17 cellular contexts compared by ENCODE assay signal in genomic region chr3:53155763-53156162, GRCh38. TPM values are rescaled to one million over a fixed set of nuclear protein-coding genes. Genes with fewer than 3 reads are reported as not detected.
A peak's percentile ranks its signal among the peaks of the same experiment; 100 is the strongest.
DNase-seq lines count a peak whose midpoint lies in the region; ATAC-seq, FAIRE-seq and TF ChIP-seq lines count a peak whose summit lies in the region.
"Had no signal": no experiment of that assay in that cellular context is flagged by ENCODE, and none has a peak within 500 bp of the region (broad histone marks: within the 10 kb centered on the region; RNA-seq: fewer than 3 reads in every experiment).

No MANE protein-coding gene starts in this region.

- peaks cover 53% of the 10 kb centered on the region for H3K27me3 Mint-ChIP-seq in activated T-cell treated with anti-CD3 and anti-CD28 coated beads, Interleukin-2, amount 50 U/mL, for 72 hours (ENCODE audit: low read depth)

- H3K4me3 ChIP-seq in PC-3 (ENCODE audit: low read length) (0 out of 2 replicates have a peak overlapping the region, but pooled peaks have one; percentile 31), keratinocyte (ENCODE audit: control insufficient read depth in 2 of 3, extremely low read depth in 1 of 3, insufficient read depth in 2 of 3, low read depth in 1 of 3, low read length in 3 of 3) (no peak overlapping the region), osteoblast (ENCODE audit: insufficient read depth, low read length) (no peak overlapping the region), sigmoid colon (no peak overlapping the region), MM.1S (ENCODE audit: low read length) (no peak overlapping the region)

- H3F3A ChIP-seq in PC-3 (ENCODE audit: low read length, unreplicated experiment) (peaks cover 5% of the 10 kb centered on the region), MM.1S (ENCODE audit: insufficient read depth, low read length) (no peaks in the 10 kb centered on the region)

- H3K4me1 ChIP-seq in PC-3 (ENCODE audit: insufficient read depth, low read length) (peaks cover 58% of the 10 kb centered on the region), keratinocyte (ENCODE audit: control insufficient read depth, extremely low read depth, insufficient read depth, low read length) (peaks cover 17% of the 10 kb centered on the region), osteoblast (ENCODE audit: insufficient read depth, low read length) (peaks cover 22% of the 10 kb centered on the region), sigmoid colon (peaks cover 0 to 24% (median 19%) of the 10 kb centered on the region in 4 donors), MM.1S (ENCODE audit: low read length) (peaks cover 6% of the 10 kb centered on the region)
- H3K4me1 ChIP-seq: BE2C had no signal

- intact Hi-C loops in PC-3 (cut with micrococcal nuclease) (no loop called here), sigmoid colon (cut with DNase I) (no loop called here)

- H4K20me1 ChIP-seq in PC-3 (ENCODE audit: low read length) (no peaks in the 10 kb centered on the region), keratinocyte (ENCODE audit: control insufficient read depth, extremely low read depth, insufficient read depth, low read length) (peaks cover 4% of the 10 kb centered on the region), osteoblast (ENCODE audit: insufficient read depth, low read length) (no peaks in the 10 kb centered on the region), MM.1S (ENCODE audit: insufficient read depth, low read length) (no peaks in the 10 kb centered on the region)

- BruUV-seq in PC-3 (replicated peaks; lab: Mats Ljungman, UMichigan): no TSS peak

- no peak overlapping the region for H3K4me3 Mint-ChIP-seq in activated T-cell treated with anti-CD3 and anti-CD28 coated beads, Interleukin-2, amount 50 U/mL, for 72 hours

- H3K79me2 ChIP-seq in PC-3 (ENCODE audit: low read length): no peaks in the 10 kb centered on the region
- no peaks in the 10 kb centered on the region for H3K79me2 ChIP-seq in keratinocyte (ENCODE audit: control insufficient read depth, insufficient read depth, low read length)
- peaks cover 6% of the 10 kb centered on the region for H3K79me2 ChIP-seq in osteoblast (ENCODE audit: insufficient read depth, low read length)
- no peaks in the 10 kb centered on the region for H3K79me2 ChIP-seq in MM.1S (ENCODE audit: low read length)

- peak; percentile 38 for ATAC-seq in PC-3
- ATAC-seq in activated T-cell treated with anti-CD3 and anti-CD28 coated beads, Interleukin-2, amount 50 U/mL, for 72 hours (replicated peaks in 1 of 2): no peak
- ATAC-seq: activated CD4-positive, CD25-positive, alpha-beta regulatory T cell treated with anti-CD3 and anti-CD28 coated beads, Interleukin-2, amount 50 U/mL, for 24 hours; activated naive CD4-positive, alpha-beta T cell treated with anti-CD3 and anti-CD28 coated beads, Interleukin-2, amount 50 U/mL, for 72 hours had no signal

- H3K36me3 Mint-ChIP-seq in activated T-cell treated with anti-CD3 and anti-CD28 coated beads, Interleukin-2, amount 50 U/mL, for 72 hours (ENCODE audit: insufficient read depth in 2 of 2): no peaks in the 10 kb centered on the region
- H3K36me3 Mint-ChIP-seq: activated naive CD4-positive, alpha-beta T cell treated with anti-CD3 and anti-CD28 coated beads, Interleukin-2, amount 50 U/mL, for 72 hours had no signal

- DNase-seq in DMS79 treated with DMSO at 0.1 percent for 48 hours (lab: John Stamatoyannopoulos, UW) (peak; percentile 17), PC-3 (peak; percentile 93), keratinocyte (ENCODE audit: low read depth, low spot score) (no peak), osteoblast (ENCODE audit: insufficient read length, low spot score, missing footprints) (peak; percentile 81), NCI-H2227 (lab: John Stamatoyannopoulos, UW; ENCODE audit: unreplicated experiment) (no peak), sigmoid colon (no peak), MM.1S (no peak)
- no peak for DNase-seq in activated T-cell treated with anti-CD3 and anti-CD28 coated beads, Interleukin-2, amount 50 U/mL, for 72 hours
- DNase-seq: activated CD8-positive, alpha-beta memory T cell treated with anti-CD3 and anti-CD28 coated beads, Interleukin-2, amount 50 U/mL, for 4 hours; BE2C; effector CD4-positive, alpha-beta T cell; NCI-H1048; NCI-H524 treated with DMSO at 0.1 percent for 48 hours; stimulated activated naive CD4-positive, alpha-beta T cell treated with Interleukin-2 at 50 U/mL for 16 hours had no signal

- no peaks in the 10 kb centered on the region for H3K9me1 ChIP-seq in keratinocyte (ENCODE audit: control insufficient read depth, extremely low read depth, insufficient read depth, low read length)

- H3K4me2 ChIP-seq in PC-3 (ENCODE audit: low read length): peak overlapping the region; percentile 78
- peak overlapping the region; percentile 53 for H3K4me2 ChIP-seq in keratinocyte (ENCODE audit: control insufficient read depth, extremely low read depth, insufficient read depth, low read depth, low read length)
- no peak overlapping the region for H3K4me2 ChIP-seq in osteoblast (ENCODE audit: insufficient read depth, low read length)
- H3K4me2 ChIP-seq in MM.1S (ENCODE audit: low read depth, low read length): no peak overlapping the region

- no peak overlapping the region for H3K27ac Mint-ChIP-seq in activated T-cell treated with anti-CD3 and anti-CD28 coated beads, Interleukin-2, amount 50 U/mL, for 72 hours
- H3K27ac Mint-ChIP-seq: activated naive CD4-positive, alpha-beta T cell treated with anti-CD3 and anti-CD28 coated beads, Interleukin-2, amount 50 U/mL, for 72 hours had no signal

- H3K36me3 ChIP-seq in PC-3 (ENCODE audit: low read depth, low read length) (no peaks in the 10 kb centered on the region), keratinocyte (ENCODE audit: control insufficient read depth in 2 of 2, extremely low read depth in 1 of 2, insufficient read depth in 2 of 2, low read length in 2 of 2) (no peaks in the 10 kb centered on the region), osteoblast (ENCODE audit: insufficient read depth, low read length) (no peaks in the 10 kb centered on the region), sigmoid colon (no peaks in the 10 kb centered on the region), MM.1S (replicated peaks; ENCODE audit: insufficient read depth, low read length) (no peaks in the 10 kb centered on the region)
- H3K36me3 ChIP-seq: BE2C had no signal

- TF ChIP-seq EP300 in sigmoid colon (IDR thresholded peaks at IDR 0.05): no peak

- H3K4me1 Mint-ChIP-seq in activated T-cell treated with anti-CD3 and anti-CD28 coated beads, Interleukin-2, amount 50 U/mL, for 72 hours (ENCODE audit: low read depth): peaks cover 6% of the 10 kb centered on the region

- WGBS in sigmoid colon, 2 donors: 17 to 66% methylated on average over 5 of the region's 5 CpGs

- H3K27me3 ChIP-seq in PC-3 (ENCODE audit: low read length) (no peaks in the 10 kb centered on the region), keratinocyte (ENCODE audit: control insufficient read depth, extremely low read depth, insufficient read depth, low read length) (peaks cover 36% of the 10 kb centered on the region), osteoblast (ENCODE audit: insufficient read depth, low read length) (no peaks in the 10 kb centered on the region), sigmoid colon (peaks cover 0 to 20% (median 0%) of the 10 kb centered on the region in 3 donors), MM.1S (replicated peaks; ENCODE audit: insufficient read depth, low read length) (no peaks in the 10 kb centered on the region)
- H3K27me3 ChIP-seq: BE2C had no signal

- TF ChIP-seq CTCF in PC-3 (conservative IDR thresholded peaks at IDR 0.05; ENCODE audit: low read depth, low read length) (no peak), keratinocyte (optimal IDR thresholded peaks at IDR 0.05 in 1 of 3, IDR thresholded peaks at IDR 0.05 in 1 of 3, conservative IDR thresholded peaks at IDR 0.05 in 1 of 3; ENCODE audit: extremely low read depth in 1 of 3, insufficient read depth in 2 of 3, low read length in 3 of 3) (no peak), osteoblast (IDR thresholded peaks at IDR 0.05; ENCODE audit: extremely low read depth, low read depth, low read length) (no peak), sigmoid colon (IDR thresholded peaks at IDR 0.05) (no peak), MM.1S (IDR thresholded peaks at IDR 0.05; ENCODE audit: low read length) (no peak)

- no peak overlapping the region for H2AFZ ChIP-seq in PC-3 (ENCODE audit: low read length)
- H2AFZ ChIP-seq in keratinocyte (ENCODE audit: control insufficient read depth, low read length): no peak overlapping the region
- no peak overlapping the region for H2AFZ ChIP-seq in osteoblast (ENCODE audit: low read length)
- H2AFZ ChIP-seq in MM.1S (ENCODE audit: low read length): no peak overlapping the region

- H3K9me3 ChIP-seq in PC-3 (ENCODE audit: low read length) (no peaks in the 10 kb centered on the region), keratinocyte (ENCODE audit: control insufficient read depth, low read depth, low read length) (no peaks in the 10 kb centered on the region), osteoblast (ENCODE audit: low read depth, low read length) (no peaks in the 10 kb centered on the region), sigmoid colon (no peaks in the 10 kb centered on the region), MM.1S (replicated peaks; ENCODE audit: insufficient read depth, low read length) (no peaks in the 10 kb centered on the region)
- H3K9me3 ChIP-seq: BE2C had no signal

- TF ChIP-seq POLR2A in sigmoid colon (IDR thresholded peaks at IDR 0.05): no peak

- H3K27ac ChIP-seq in PC-3 (ENCODE audit: low read length): peak overlapping the region; percentile 80
- H3K27ac ChIP-seq in keratinocyte (ENCODE audit: control insufficient read depth, insufficient read depth, low read length): no peak overlapping the region
- H3K27ac ChIP-seq in osteoblast (ENCODE audit: low read depth, low read length): no peak overlapping the region
- no peak overlapping the region for H3K27ac ChIP-seq in sigmoid colon
- H3K27ac ChIP-seq in MM.1S (ENCODE audit: low read length): no peak overlapping the region

- CTCF ChIA-PET in PC-3 (lab: Charles Lee): interaction anchor here (0.8 kb wide), 1 partner anchor 24 kb away, joined by 3 read pairs; no protein-coding TSS in a partner anchor

- H3K9me3 Mint-ChIP-seq in activated T-cell treated with anti-CD3 and anti-CD28 coated beads, Interleukin-2, amount 50 U/mL, for 72 hours: no peaks in the 10 kb centered on the region
- H3K9me3 Mint-ChIP-seq: activated naive CD4-positive, alpha-beta T cell treated with anti-CD3 and anti-CD28 coated beads, Interleukin-2, amount 50 U/mL, for 72 hours had no signal

- dilution Hi-C loops in keratinocyte (cut with MboI; ENCODE audit: extremely low pct_ligation_motif_present, low sequenced_read_pairs): no loop called here

- POLR2A ChIA-PET in PC-3 (lab: Charles Lee; ENCODE audit: unreplicated experiment): interaction anchor here (0.7 kb wide), 1 partner anchor 952 kb away, joined by 4 read pairs; no protein-coding TSS in a partner anchor

- no peak for FAIRE-seq in keratinocyte (lab: Jason Lieb, UNC)
- FAIRE-seq: RCC 7860 had no signal

- H3K9me2 ChIP-seq in PC-3 (replicated peaks; ENCODE audit: low read length) (no peaks in the 10 kb centered on the region), MM.1S (replicated peaks; ENCODE audit: insufficient read depth, low read length) (no peaks in the 10 kb centered on the region)

- H3K9ac ChIP-seq in PC-3 (ENCODE audit: low read length) (peak overlapping the region; percentile 58), keratinocyte (ENCODE audit: control insufficient read depth, extremely low read depth, insufficient read depth, low read length) (no peak overlapping the region), MM.1S (ENCODE audit: low read length) (no peak overlapping the region)

RNA-seq across cellular contexts. Expression of gene PRKCD, which starts 5.2 kb away (rescaled TPM):
- total RNA-seq in PC-3 (2014; rRNA removed): 7.8 and 18.7 TPM in 2 replicates
- polyA plus RNA-seq in keratinocyte: 24.7 to 32.1 TPM (median 25.1 TPM) in 3 replicates
- 10.5 TPM for polyA plus RNA-seq in keratinocyte (2011; ENCODE audit: low read depth)
- polyA plus RNA-seq in keratinocyte (2011; cell fraction: cytosol; rRNA removed): 20.4 and 25.7 TPM in 2 replicates
- 36.3 and 41.7 TPM in 2 replicates for polyA plus RNA-seq in keratinocyte (2011; cell fraction: nucleus; rRNA removed)
- 21.6 and 23.7 TPM in 2 replicates for polyA plus RNA-seq in keratinocyte (2012; ENCODE audit: low replicate concordance)
- polyA minus RNA-seq in keratinocyte: 21.7 to 45.7 TPM (median 30.3 TPM) in 3 replicates
- 18.0 TPM for polyA minus RNA-seq in keratinocyte (2011; cell fraction: cytosol; rRNA and poly(A)+ RNA removed)
- polyA minus RNA-seq in keratinocyte (2011; cell fraction: nucleus; rRNA and poly(A)+ RNA removed): 18.5 and 23.4 TPM in 2 replicates
- total RNA-seq in osteoblast: 1.8 and 2.2 TPM in 2 replicates
- 10 to 100 TPM in 2 of 4 donors, 1 to 10 TPM in 2; 3.5 to 12.1 (median 10.5) TPM for total RNA-seq in sigmoid colon
- polyA plus RNA-seq in sigmoid colon: 100 to 1,000 TPM in 1 of 3 donors, 10 to 100 TPM in 2; 46.3 to 169 (median 94.9) TPM
- 10 to 100 TPM; 24.2 to 27.2 TPM for total RNA-seq in activated T-cell treated with anti-CD3 and anti-CD28 coated beads, Interleukin-2, amount 50 U/mL, for 72 hours

RNA-seq across cellular contexts. Expression of gene RFT1, which starts 25.5 kb away (rescaled TPM):
- 21.1 and 24.6 TPM in 2 replicates for total RNA-seq in PC-3 (2014; rRNA removed)
- 25.5 to 34.4 TPM (median 29.6 TPM) in 3 replicates for polyA plus RNA-seq in keratinocyte
- 6.3 TPM for polyA plus RNA-seq in keratinocyte (2011; ENCODE audit: low read depth)
- polyA plus RNA-seq in keratinocyte (2011; cell fraction: cytosol; rRNA removed): 10.9 and 14.9 TPM in 2 replicates
- polyA plus RNA-seq in keratinocyte (2011; cell fraction: nucleus; rRNA removed): 27.1 and 29.6 TPM in 2 replicates
- polyA plus RNA-seq in keratinocyte (2012; ENCODE audit: low replicate concordance): 14.1 and 24.9 TPM in 2 replicates
- polyA minus RNA-seq in keratinocyte: 64.9 to 81.4 TPM (median 66.8 TPM) in 3 replicates
- polyA minus RNA-seq in keratinocyte (2011; cell fraction: cytosol; rRNA and poly(A)+ RNA removed): 28.0 TPM
- polyA minus RNA-seq in keratinocyte (2011; cell fraction: nucleus; rRNA and poly(A)+ RNA removed): 14.2 and 27.4 TPM in 2 replicates
- total RNA-seq in osteoblast: 11.9 and 12.7 TPM in 2 replicates
- 1 to 10 TPM; 4.3 to 8.1 (median 6.9) TPM for total RNA-seq in sigmoid colon
- polyA plus RNA-seq in sigmoid colon: 10 to 100 TPM in 1 of 3 donors, 1 to 10 TPM in 2; 3.0 to 13.2 (median 3.0) TPM
- total RNA-seq in activated T-cell treated with anti-CD3 and anti-CD28 coated beads, Interleukin-2, amount 50 U/mL, for 72 hours: 10 to 100 TPM; 26.6 to 29.9 TPM

Comparison
In these comparisons a context has a peak if more than half of its experiments do, and no peak if none do; other contexts are left out.
1. DNase-seq: peak in DMS79 treated with DMSO at 0.1 percent for 48 hours (single experiment), PC-3 (single experiment) and osteoblast (single experiment); none in keratinocyte (single experiment), NCI-H2227 (single experiment), sigmoid colon (single experiment), activated T-cell treated with anti-CD3 and anti-CD28 coated beads, Interleukin-2, amount 50 U/mL, for 72 hours (0 of 2) and MM.1S (single experiment).
2. H3K4me2 ChIP-seq: peak in PC-3 (single experiment) and keratinocyte (single experiment); none in osteoblast (single experiment) and MM.1S (single experiment).